In the genomic region with DNA sequence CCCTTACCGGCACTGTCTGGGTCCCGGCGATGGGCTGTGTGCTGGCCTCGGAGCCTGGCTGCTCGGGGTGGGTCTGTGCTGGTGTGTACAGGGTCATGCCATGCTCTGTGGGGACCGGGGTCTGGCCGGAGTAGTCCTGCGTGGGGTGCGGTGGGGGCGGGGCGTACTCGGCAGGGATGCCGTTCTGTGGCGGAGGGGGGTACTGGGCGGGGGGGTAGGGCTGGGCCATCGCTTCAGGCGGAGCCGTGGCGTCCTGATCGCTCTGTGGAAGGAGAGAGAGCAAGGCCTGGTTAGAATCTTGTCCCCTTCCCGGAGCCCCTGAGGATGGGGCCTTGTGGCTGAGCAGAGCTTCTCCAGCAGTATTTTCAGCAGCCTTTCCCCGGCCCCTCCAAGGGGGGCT, we compare ENCODE assay signal across 17 cellular contexts.
"Had no signal": no experiment of that assay in that cellular context is flagged by ENCODE, and none has a peak within 500 bp of the region (broad histone marks: within the 10 kb centered on the region; RNA-seq: fewer than 3 reads in every experiment).

No MANE protein-coding gene starts in this region.

- DNase-seq: effector memory CD8-positive, alpha-beta T cell; gastrocnemius medialis; heart right ventricle; left ventricle myocardium inferior; mesenchymal stem cell; midbrain; naive B cell; posterior cingulate gyrus; stimulated activated CD4-positive, alpha-beta T cell treated with anti-CD3 and anti-CD28 coated beads, Interleukin-2, amount 100 ng/mL, for 24 hours; stimulated activated CD4-positive, alpha-beta T cell treated with anti-CD3 and anti-CD28 coated beads, Interleukin-4, amount 100 ng/mL, for 4 hours; stimulated activated naive B cell treated with anti-CD40 and anti-IgM and Interleukin-4, amounts not matched to agents 10 μg/mL and 1 μg/mL and 100 μg/mL, for 72 hours had no signal

- H3K36me3 ChIP-seq: esophagus muscularis mucosa, gastrocnemius medialis, heart right ventricle, left ventricle myocardium inferior, neutrophil, vagina had no signal

- H3K9me3 ChIP-seq: esophagus muscularis mucosa, gastrocnemius medialis, heart right ventricle, left ventricle myocardium inferior, neutrophil, vagina had no signal

- H3K4me3 ChIP-seq: esophagus muscularis mucosa, heart right ventricle, left ventricle myocardium inferior, lung, skin epidermis, vagina had no signal

- H3K27ac ChIP-seq: epithelial cell of prostate, esophagus muscularis mucosa, gastrocnemius medialis, heart right ventricle, left ventricle myocardium inferior, neutrophil, skin epidermis, vagina had no signal

- H3K27me3 ChIP-seq: neutrophil, vagina had no signal

- ATAC-seq: effector memory CD8-positive, alpha-beta T cell; stimulated activated naive B cell treated with anti-CD40 and anti-IgM and Interleukin-4, amounts not matched to agents 10 μg/mL and 1 μg/mL and 100 μg/mL, for 72 hours had no signal
